In genomic region chr1:93221913-93222312, GRCh38 we compare ENCODE assay signal across 28 cellular contexts. TPM values are rescaled to one million over a fixed set of nuclear protein-coding genes. Genes with fewer than 3 reads are reported as not detected.
DNase-seq lines count a peak whose midpoint lies in the region; ATAC-seq, FAIRE-seq and TF ChIP-seq lines count a peak whose summit lies in the region.
"Had no signal": no experiment of that assay in that cellular context is flagged by ENCODE, and none has a peak within 500 bp of the region (broad histone marks: within the 10 kb centered on the region; RNA-seq: fewer than 3 reads in every experiment).

No MANE protein-coding gene starts in this region.

- peaks cover 24% of the 10 kb centered on the region for H3K4me1 Mint-ChIP-seq in activated CD8-positive, alpha-beta memory T cell treated with anti-CD3 and anti-CD28 coated beads, Interleukin-2, amount 10 ng/mL, durations not matched to agents 7 days and 5 days

- no peak overlapping the region for H3K4me2 ChIP-seq in mammary epithelial cell (ENCODE audit: insufficient read depth, low read depth, low read length)
- H3K4me2 ChIP-seq: smooth muscle cell had no signal

- H3K36me3 ChIP-seq in mammary epithelial cell (ENCODE audit: insufficient read depth, low read length), result peaks cover 23% of the 10 kb centered on the region

- 58% methylated on average over 3 of the region's 3 CpGs for WGBS in mammary epithelial cell (ENCODE audit: low coverage, missing lambda C conversion rate)

- no peaks in the 10 kb centered on the region for H3K27me3 ChIP-seq in mammary epithelial cell (ENCODE audit: insufficient read depth, low read length)
- H3K27me3 ChIP-seq: esophagus muscularis mucosa had no signal

- CTCF ChIA-PET in mammary epithelial cell (lab: Charles Lee; ENCODE audit: low non-redundant PET), result no interaction called here
- CTCF ChIA-PET in activated CD8-positive, alpha-beta memory T cell treated with anti-CD3 and anti-CD28 coated beads, Interleukin-2, amount 10 ng/mL, durations not matched to agents 7 days and 5 days (lab: Charles Lee), result interaction anchor here (1.4 kb wide), 1 partner anchor 159 kb away, joined by 3 read pairs; no protein-coding TSS in a partner anchor

- H3K9me3 ChIP-seq in mammary epithelial cell (replicated peaks; ENCODE audit: insufficient read depth, low read length), result no peaks in the 10 kb centered on the region
- H3K9me3 ChIP-seq: esophagus muscularis mucosa had no signal

- H2AFZ ChIP-seq in mammary epithelial cell (ENCODE audit: low read depth, low read length), result no peak overlapping the region

- peak; percentile 47 for DNase-seq in NCI-H1105 treated with DMSO at 0.1 percent for 48 hours (lab: John Stamatoyannopoulos, UW)
- DNase-seq in NCI-H1105 (lab: John Stamatoyannopoulos, UW), result no peak
- DNase-seq in RCC 7860 (ENCODE audit: low spot score), result no peak
- peak; percentile 74 for DNase-seq in mammary epithelial cell
- DNase-seq in non-pigmented ciliary epithelial cell (ENCODE audit: low read depth), result peak; percentile 36
- DNase-seq in DMS114 treated with DMSO at 0.1 percent for 48 hours (lab: John Stamatoyannopoulos, UW; ENCODE audit: unreplicated experiment), result no peak
- no peak for DNase-seq in activated CD8-positive, alpha-beta memory T cell treated with anti-CD3 and anti-CD28 coated beads, Interleukin-2, amount 10 ng/mL, durations not matched to agents 7 days and 5 days
- DNase-seq: activated CD4-positive, alpha-beta T cell treated with anti-CD3 and anti-CD28 coated beads for 36 hours; activated naive CD4-positive, alpha-beta T cell treated with anti-CD3 and anti-CD28 coated beads for 36 hours; activated T-cell treated with anti-CD3 and anti-CD28 coated beads, Interleukin-2, amount 50 U/mL, for 72 hours; AML-193; aorta; CD8-positive, alpha-beta T cell; DMS79; effector CD8-positive, alpha-beta T cell; mesendoderm; naive B cell; NCI-H1694; NCI-H226; NCI-H774; occipital lobe had no signal

- dilution Hi-C loops in mammary epithelial cell (cut with HindIII; ENCODE audit: low sequenced_read_pairs), result no loop called here

- no TSS peak for BruUV-seq in mammary epithelial cell (replicated peaks; lab: Mats Ljungman, UMichigan)

- no peaks in the 10 kb centered on the region for H3K27me3 Mint-ChIP-seq in activated CD8-positive, alpha-beta memory T cell treated with anti-CD3 and anti-CD28 coated beads, Interleukin-2, amount 10 ng/mL, durations not matched to agents 7 days and 5 days
- H3K27me3 Mint-ChIP-seq: activated CD4-positive, alpha-beta T cell treated with anti-CD3 and anti-CD28 coated beads for 36 hours; naive B cell; stimulated activated memory B cell treated with anti-CD40 and anti-IgM and Interleukin-4, amounts not matched to agents 10 μg/mL and 1 μg/mL and 100 μg/mL, for 72 hours had no signal

- H3K27ac ChIP-seq in mammary epithelial cell (ENCODE audit: insufficient read depth, low read depth, low read length), result no peak overlapping the region
- H3K27ac ChIP-seq: 22Rv1, esophagus muscularis mucosa had no signal

- no peaks in the 10 kb centered on the region for H4K20me1 ChIP-seq in mammary epithelial cell (ENCODE audit: insufficient read depth, low read length)

- no peak for TF ChIP-seq CTCF in mammary epithelial cell (conservative IDR thresholded peaks at IDR 0.05 in 1 of 2, IDR thresholded peaks at IDR 0.05 in 1 of 2; ENCODE audit: extremely low read depth in 1 of 2, insufficient read depth in 1 of 2, low read depth in 1 of 2, low read length in 2 of 2)

- peaks cover 4% of the 10 kb centered on the region for H3K9me3 Mint-ChIP-seq in activated CD8-positive, alpha-beta memory T cell treated with anti-CD3 and anti-CD28 coated beads, Interleukin-2, amount 10 ng/mL, durations not matched to agents 7 days and 5 days (ENCODE audit: low read depth)
- H3K9me3 Mint-ChIP-seq: activated T-cell treated with anti-CD3 and anti-CD28 coated beads, Interleukin-2, amount 50 U/mL, for 72 hours; CD8-positive, alpha-beta T cell had no signal

- peak; percentile 8 for FAIRE-seq in RCC 7860 (lab: Jason Lieb, UNC)
- FAIRE-seq: GM12878 had no signal

- H3K79me2 ChIP-seq in mammary epithelial cell (ENCODE audit: insufficient read depth, low read length), result no peaks in the 10 kb centered on the region

- no peak for ATAC-seq in activated CD8-positive, alpha-beta memory T cell treated with anti-CD3 and anti-CD28 coated beads, Interleukin-2, amount 10 ng/mL, durations not matched to agents 7 days and 5 days
- no peak for ATAC-seq in GM19351 (IDR thresholded peaks at IDR 0.05; ENCODE audit: unreplicated experiment)
- ATAC-seq: activated CD4-positive, alpha-beta T cell treated with anti-CD3 and anti-CD28 coated beads for 36 hours; activated T-cell treated with anti-CD3 and anti-CD28 coated beads, Interleukin-2, amount 50 U/mL, for 72 hours; CD8-positive, alpha-beta T cell; GM12878; Right ventricle myocardium inferior; stimulated activated memory B cell treated with anti-CD40 and anti-IgM and Interleukin-4, amounts not matched to agents 10 μg/mL and 1 μg/mL and 100 μg/mL, for 72 hours had no signal

- H3K9ac ChIP-seq in mammary epithelial cell (ENCODE audit: insufficient read depth, low read length), result no peak overlapping the region

- in situ Hi-C loops in mammary epithelial cell (cut with MboI; ENCODE audit: low sequenced_read_pairs in 2 of 2), result no loop called here

- H3K36me3 Mint-ChIP-seq in activated CD8-positive, alpha-beta memory T cell treated with anti-CD3 and anti-CD28 coated beads, Interleukin-2, amount 10 ng/mL, durations not matched to agents 7 days and 5 days, result peaks cover 70% of the 10 kb centered on the region

- H3K4me1 ChIP-seq in mammary epithelial cell (ENCODE audit: insufficient read depth, low read length), result no peaks in the 10 kb centered on the region
- H3K4me1 ChIP-seq: esophagus muscularis mucosa had no signal

- no peak overlapping the region for H3K4me3 Mint-ChIP-seq in activated CD8-positive, alpha-beta memory T cell treated with anti-CD3 and anti-CD28 coated beads, Interleukin-2, amount 10 ng/mL, durations not matched to agents 7 days and 5 days
- H3K4me3 Mint-ChIP-seq: activated CD4-positive, alpha-beta T cell treated with anti-CD3 and anti-CD28 coated beads for 36 hours; activated naive CD4-positive, alpha-beta T cell treated with anti-CD3 and anti-CD28 coated beads for 36 hours; activated T-cell treated with anti-CD3 and anti-CD28 coated beads, Interleukin-2, amount 50 U/mL, for 72 hours; CD8-positive, alpha-beta T cell; stimulated activated memory B cell treated with anti-CD40 and anti-IgM and Interleukin-4, amounts not matched to agents 10 μg/mL and 1 μg/mL and 100 μg/mL, for 72 hours had no signal

- intact Hi-C loops in mammary epithelial cell (cut with micrococcal nuclease), result no loop called here

- H3K27ac Mint-ChIP-seq in activated CD8-positive, alpha-beta memory T cell treated with anti-CD3 and anti-CD28 coated beads, Interleukin-2, amount 10 ng/mL, durations not matched to agents 7 days and 5 days, result no peak overlapping the region
- H3K27ac Mint-ChIP-seq: activated CD4-positive, alpha-beta T cell treated with anti-CD3 and anti-CD28 coated beads for 36 hours; activated naive CD4-positive, alpha-beta T cell treated with anti-CD3 and anti-CD28 coated beads for 36 hours; activated T-cell treated with anti-CD3 and anti-CD28 coated beads, Interleukin-2, amount 50 U/mL, for 72 hours; CD8-positive, alpha-beta T cell; stimulated activated memory B cell treated with anti-CD40 and anti-IgM and Interleukin-4, amounts not matched to agents 10 μg/mL and 1 μg/mL and 100 μg/mL, for 72 hours had no signal

- no peak overlapping the region for H3K4me3 ChIP-seq in mammary epithelial cell (replicated peaks in 1 of 3; ENCODE audit: insufficient read depth in 1 of 3, low read depth in 2 of 3, low read length in 3 of 3)
- H3K4me3 ChIP-seq: esophagus muscularis mucosa, GM12878, smooth muscle cell had no signal

RNA-seq across cellular contexts. Expression of gene CCDC18, which starts 41.4 kb away (rescaled TPM):
- 10 to 100 TPM in 1 of 2 donors, 1 to 10 TPM in 1; 4.2 to 16.5 TPM for total RNA-seq in mammary epithelial cell
- polyA plus RNA-seq in mammary epithelial cell, result 6.9 TPM
- 24.2 TPM for polyA minus RNA-seq in mammary epithelial cell
- 10 to 100 TPM; 30.5 to 37.7 TPM for total RNA-seq in activated CD8-positive, alpha-beta memory T cell treated with anti-CD3 and anti-CD28 coated beads, Interleukin-2, amount 10 ng/mL, durations not matched to agents 7 days and 5 days

RNA-seq across cellular contexts. Expression of gene TMED5, which starts 41.7 kb away (rescaled TPM):
- total RNA-seq in mammary epithelial cell, result 10 to 100 TPM; 50.5 to 61.5 TPM
- 31.7 TPM for polyA plus RNA-seq in mammary epithelial cell
- 20.5 TPM for polyA minus RNA-seq in mammary epithelial cell
- 10 to 100 TPM; 42.9 to 48.2 TPM for total RNA-seq in activated CD8-positive, alpha-beta memory T cell treated with anti-CD3 and anti-CD28 coated beads, Interleukin-2, amount 10 ng/mL, durations not matched to agents 7 days and 5 days

Comparison
In these comparisons a context has a peak if more than half of its experiments do, and no peak if none do; other contexts are left out.
1. DNase-seq: peak in NCI-H1105 treated with DMSO at 0.1 percent for 48 hours (single experiment), mammary epithelial cell (single experiment) and non-pigmented ciliary epithelial cell (single experiment); none in NCI-H1105 (single experiment), RCC 7860 (single experiment), DMS114 treated with DMSO at 0.1 percent for 48 hours (single experiment) and activated CD8-positive, alpha-beta memory T cell treated with anti-CD3 and anti-CD28 coated beads, Interleukin-2, amount 10 ng/mL, durations not matched to agents 7 days and 5 days (single experiment).